8 cellular contexts compared by ENCODE assay signal in genomic region chr3:126084667-126085180, GRCh38. TPM values are rescaled to one million over a fixed set of nuclear protein-coding genes. Genes with fewer than 3 reads are reported as not detected.
DNase-seq lines count a peak whose midpoint lies in the region; TF ChIP-seq lines count a peak whose summit lies in the region.

No MANE protein-coding gene starts in this region.

- H3K4me3 Mint-ChIP-seq in progenitor cell of endocrine pancreas (ENCODE audit: low read depth) = peak overlapping the region; percentile 78

- peak overlapping the region; percentile 89 for H3K27ac Mint-ChIP-seq in progenitor cell of endocrine pancreas

- peaks cover 6% of the 10 kb centered on the region for H3K9me3 Mint-ChIP-seq in progenitor cell of endocrine pancreas (ENCODE audit: low read depth)

- peaks cover 7% of the 10 kb centered on the region for H3K4me1 Mint-ChIP-seq in progenitor cell of endocrine pancreas (ENCODE audit: low read depth)

- H3K27ac ChIP-seq in Peyer's patch (peak overlapping the region; percentile 88 to 93 (median 90)), esophagus (ENCODE audit: low read depth in 2 of 2, low read length in 1 of 2) (peak overlapping the region; percentile 92 to 97)

- DNase-seq in GM06990 (ENCODE audit: extremely low read depth, insufficient read length) = no peak
- DNase-seq in Peyer's patch = no peak
- no peak for DNase-seq in progenitor cell of endocrine pancreas (ENCODE audit: low spot score, unreplicated experiment)
- DNase-seq in 8988T = no peak
- no peak for DNase-seq in KG1 (lab: John Stamatoyannopoulos, UW)
- DNase-seq in NCI-H524 treated with DMSO at 0.1 percent for 48 hours (lab: John Stamatoyannopoulos, UW) = no peak
- DNase-seq in cortex of kidney (lab: John Stamatoyannopoulos, UW) = no peak

- no peaks in the 10 kb centered on the region for H3K36me3 ChIP-seq in GM06990 (ENCODE audit: control insufficient read depth, insufficient read depth, low read length)
- no peaks in the 10 kb centered on the region for H3K36me3 ChIP-seq in Peyer's patch
- no peaks in the 10 kb centered on the region for H3K36me3 ChIP-seq in esophagus (ENCODE audit: control insufficient read depth in 2 of 2, insufficient read depth in 2 of 2, low read length in 1 of 2)

- H3K27me3 Mint-ChIP-seq in progenitor cell of endocrine pancreas = no peaks in the 10 kb centered on the region

- H3K36me3 Mint-ChIP-seq in progenitor cell of endocrine pancreas (ENCODE audit: insufficient read depth) = peaks cover 3% of the 10 kb centered on the region

- WGBS in esophagus, 2 donors = 37 to 42% methylated on average over 8 of the region's 8 CpGs

- H3K9me3 ChIP-seq in Peyer's patch = peaks cover 0 to 7% (median 0%) of the 10 kb centered on the region in 4 donors
- H3K9me3 ChIP-seq in esophagus (ENCODE audit: control insufficient read depth in 2 of 2, insufficient read depth in 1 of 2, low read depth in 1 of 2, low read length in 1 of 2) = no peaks in the 10 kb centered on the region

- H3K4me3 ChIP-seq in GM06990 (replicated peaks; ENCODE audit: low read depth, low read length) (peak overlapping the region; percentile 80), Peyer's patch (peak overlapping the region; percentile 80 to 88 (median 83)), esophagus (ENCODE audit: low read depth in 1 of 2, low read length in 2 of 2) (peak overlapping the region; percentile 7 to 83)

- peaks cover 0 to 10% (median 0%) of the 10 kb centered on the region in 4 donors for H3K4me1 ChIP-seq in Peyer's patch
- peaks cover 4 to 7% of the 10 kb centered on the region in 2 donors for H3K4me1 ChIP-seq in esophagus (ENCODE audit: control insufficient read depth in 2 of 2, insufficient read depth in 2 of 2, low read length in 1 of 2)

- TF ChIP-seq CTCF in GM06990 (IDR thresholded peaks at IDR 0.05; ENCODE audit: insufficient read depth, low read length, poor library complexity, severe bottlenecking) (no peak), Peyer's patch (IDR thresholded peaks at IDR 0.05) (no peak), progenitor cell of endocrine pancreas (IDR thresholded peaks at IDR 0.05; ENCODE audit: unreplicated experiment) (no peak)

- no peaks in the 10 kb centered on the region for H3K27me3 ChIP-seq in GM06990 (replicated peaks; ENCODE audit: control insufficient read depth, insufficient read depth, low read length)
- no peaks in the 10 kb centered on the region for H3K27me3 ChIP-seq in Peyer's patch
- H3K27me3 ChIP-seq in esophagus (ENCODE audit: control insufficient read depth in 1 of 2, insufficient read depth in 2 of 2, low read length in 2 of 2) = no peaks in the 10 kb centered on the region

- TF ChIP-seq POLR2A in Peyer's patch (IDR thresholded peaks at IDR 0.05) = no peak

RNA-seq across cellular contexts. Expression of gene SLC41A3, which starts 0.8 kb away (rescaled TPM):
- 10 to 100 TPM; 45.4 to 79.9 (median 58.5) TPM for total RNA-seq in Peyer's patch
- polyA plus RNA-seq in esophagus = 10 to 100 TPM in 1 of 2 donors, 1 to 10 TPM in 1; 9.0 to 17.5 TPM
- 51.1 and 62.4 TPM in 2 replicates for total RNA-seq in progenitor cell of endocrine pancreas
